8 cellular contexts compared by ENCODE assay signal in the genomic region with DNA sequence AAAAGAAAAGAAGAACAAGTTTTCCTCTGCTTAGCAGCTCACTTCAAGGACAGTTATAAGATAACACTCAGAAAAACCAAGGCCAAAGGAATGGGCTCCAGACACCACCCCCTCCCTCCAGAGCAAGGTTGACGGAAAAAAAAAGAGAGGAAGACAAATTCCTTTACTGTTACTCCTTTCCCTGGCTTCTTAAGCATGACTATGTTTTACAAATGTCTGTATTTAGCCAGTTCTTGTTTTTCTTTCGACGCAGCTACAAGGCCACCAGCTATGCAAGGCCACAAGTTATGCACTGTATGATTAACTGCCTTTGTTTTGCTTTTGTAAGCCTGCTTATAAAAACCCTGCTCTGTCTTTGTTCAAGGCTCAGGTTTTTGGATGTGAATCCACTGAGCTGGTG. TPM values are rescaled to one million over a fixed set of nuclear protein-coding genes. Genes with fewer than 3 reads are reported as not detected.
DNase-seq lines count a peak whose midpoint lies in the region; FAIRE-seq and TF ChIP-seq lines count a peak whose summit lies in the region.
"Not testable (repeated sequence)": the region's sequence is repeated elsewhere in the genome, so short reads cannot be mapped to it uniquely, and the experiment has no call there.

No MANE protein-coding gene starts in this region.

- H3K4me2 ChIP-seq in GM23248 (ENCODE audit: unreplicated experiment) (peak overlapping the region; percentile 51), H1 (ENCODE audit: insufficient read depth in 1 of 2, low read depth in 2 of 2, low read length in 2 of 2) (peak overlapping the region; percentile 38 to 58; a peak in 2 of 4 replicates), hepatocyte (peak overlapping the region; percentile 55)

- peaks cover 20% of the 10 kb centered on the region for H3F3A ChIP-seq in GM23248 (ENCODE audit: insufficient read depth)

- H3K4me1 ChIP-seq in GM23248 (ENCODE audit: insufficient read depth) (peaks cover 24% of the 10 kb centered on the region), H1 (replicated peaks in 1 of 4; ENCODE audit: control insufficient read depth in 3 of 4, insufficient read depth in 4 of 4, low read length in 3 of 4) (peaks cover 5 to 14% (median 12%) of the 10 kb centered on the region in 4 experiments; a peak in 6 of 7 replicates)
- not testable (repeated sequence) for H3K4me1 ChIP-seq in hepatocyte (ENCODE audit: insufficient read depth)

- POLR2A ChIA-PET in H1 (lab: Charles Lee; ENCODE audit: partially characterized antibody): interaction anchor here (0.7 to 1.1 kb wide), 2 partner anchors 9 to 10 kb away, joined by 3 to 4 read pairs; no protein-coding TSS in a partner anchor

- not testable (repeated sequence) for H3K27me3 ChIP-seq in GM23248 (replicated peaks; ENCODE audit: insufficient read depth); H1 (replicated peaks in 1 of 4; ENCODE audit: control insufficient read depth in 3 of 4, extremely low read depth in 1 of 4, insufficient read depth in 3 of 4, low read length in 3 of 4); hepatocyte

- not testable (repeated sequence) for H2BK15ac ChIP-seq in H1 (ENCODE audit: low read length)

- H3K14ac ChIP-seq in H1 (ENCODE audit: insufficient read length): not testable (repeated sequence)

- not testable (repeated sequence) for H3K23me2 ChIP-seq in H1 (ENCODE audit: low read depth, low read length)

- not testable (repeated sequence) for H4K20me1 ChIP-seq in GM23248 (ENCODE audit: insufficient read depth); H1 (replicated peaks in 1 of 2; ENCODE audit: control insufficient read depth in 1 of 2, insufficient read depth in 2 of 2, low read length in 2 of 2); hepatocyte (ENCODE audit: insufficient read depth, poor library complexity, severe bottlenecking)

- H3K79me2 ChIP-seq in GM23248 (ENCODE audit: insufficient read depth); H1 (ENCODE audit: control insufficient read depth in 1 of 2, insufficient read depth in 2 of 2, low read length in 2 of 2); hepatocyte: not testable (repeated sequence)

- not testable (repeated sequence) for H4K91ac ChIP-seq in H1 (replicated peaks; ENCODE audit: insufficient read length, low read length)

- not testable (repeated sequence) for H2AK5ac ChIP-seq in H1 (ENCODE audit: low read depth, low read length)

- peak overlapping the region; percentile 2; the same call in 1 of the 2 replicates for H2BK20ac ChIP-seq in H1 (ENCODE audit: low read length)

- peak overlapping the region; percentile 56 for H3K9ac ChIP-seq in GM23248
- not testable (repeated sequence) for H3K9ac ChIP-seq in H1 (replicated peaks in 1 of 4; ENCODE audit: extremely low read depth in 1 of 4, low read depth in 3 of 4, low read length in 3 of 4)

- H4K5ac ChIP-seq in H1 (ENCODE audit: insufficient read length, low read depth, low read length): peak overlapping the region; percentile 43

- not testable (repeated sequence) for H3K36me3 ChIP-seq in GM23248 (ENCODE audit: low read depth); H1 (ENCODE audit: control insufficient read depth in 2 of 4, insufficient read depth in 4 of 4, low read length in 3 of 4); hepatocyte (replicated peaks; ENCODE audit: insufficient read depth, low read depth)

- H3K9me2 ChIP-seq in GM23248 (ENCODE audit: insufficient read depth); hepatocyte (replicated peaks; ENCODE audit: insufficient read depth): not testable (repeated sequence)

- H3K27ac ChIP-seq in GM23248: peak overlapping the region; percentile 80
- peak overlapping the region; percentile 81 for H3K27ac ChIP-seq in H1 (ENCODE audit: low read depth, low read length)
- H3K27ac ChIP-seq in hepatocyte: peak overlapping the region; percentile 99

- not testable (repeated sequence) for TF ChIP-seq POLR2A in H1 (IDR thresholded peaks at IDR 0.05; ENCODE audit: control extremely low read depth in 1 of 2, low read depth in 2 of 2, low read length in 2 of 2)

- not testable (repeated sequence) for H3K36me3 Mint-ChIP-seq in nephron (ENCODE audit: low read depth)

- H3K56ac ChIP-seq in H1 (replicated peaks; ENCODE audit: insufficient read length, low read depth, low read length): not testable (repeated sequence)

- WGBS in GM23248 (ENCODE audit: low coverage in 1 of 2, low lambda C conversion rate in 2 of 2, missing lambda C conversion rate in 2 of 2), 2 experiments: 0% methylated on average over 3 of the region's 3 CpGs
- 57% methylated on average over 3 of the region's 3 CpGs; no CpG with 5 or more reads in 1 of the 2 experiments for WGBS in H1 (ENCODE audit: extremely low coverage in 1 of 2, insufficient coverage in 1 of 2, insufficient read length in 1 of 2, insufficient replicate concordance in 2 of 2, low coverage in 1 of 2, low lambda C conversion rate in 2 of 2, missing lambda C conversion rate in 1 of 2), 2 experiments
- 26% methylated on average over 3 of the region's 3 CpGs for WGBS in hepatocyte (ENCODE audit: low lambda C conversion rate, missing lambda C conversion rate)

- TF ChIP-seq CTCF in AG09309 (IDR thresholded peaks at IDR 0.05; ENCODE audit: control insufficient read depth, insufficient read depth, low read depth, low read length, missing control alignments); H1 (IDR thresholded peaks at IDR 0.05; ENCODE audit: control extremely low read depth in 1 of 3, insufficient read depth in 1 of 3, low read depth in 1 of 3, low read length in 3 of 3); hepatocyte (IDR thresholded peaks at IDR 0.05; ENCODE audit: poor library complexity); nephron (IDR thresholded peaks at IDR 0.05; ENCODE audit: unreplicated experiment in 3 of 3): not testable (repeated sequence)

- peak overlapping the region; percentile 96 to 99 (median 97) for H3K27ac Mint-ChIP-seq in nephron

- TF ChIP-seq RAD21 in H1 (IDR thresholded peaks at IDR 0.05 in 1 of 2, conservative IDR thresholded peaks at IDR 0.05 in 1 of 2; ENCODE audit: low read depth in 2 of 2, low read length in 2 of 2): not testable (repeated sequence)

- not testable (repeated sequence) for H3K4ac ChIP-seq in H1 (replicated peaks; ENCODE audit: insufficient read length, low read depth, low read length)

- peak overlapping the region; percentile 51 for H2AFZ ChIP-seq in GM23248
- peak overlapping the region; percentile 3; the same call in 1 of the 2 replicates for H2AFZ ChIP-seq in H1 (ENCODE audit: low read length)
- peak overlapping the region; percentile 43 for H2AFZ ChIP-seq in hepatocyte

- H3K4me3 ChIP-seq in AG09309 (ENCODE audit: control insufficient read depth, low read depth, low read length); GM23248; H1 (ENCODE audit: extremely low read depth in 1 of 4, insufficient read depth in 2 of 4, low read depth in 3 of 4, low read length in 4 of 4); hepatocyte: not testable (repeated sequence)

- peak overlapping the region; percentile 62; the same call in 1 of the 2 replicates for H2BK5ac ChIP-seq in H1 (ENCODE audit: low read depth, low read length)

- peak overlapping the region; percentile 88; the same call in 1 of the 2 replicates for H3K18ac ChIP-seq in H1 (ENCODE audit: extremely low read depth, low read length)

- not testable (repeated sequence) for H3K9me3 Mint-ChIP-seq in nephron

- H2BK120ac ChIP-seq in H1 (replicated peaks; ENCODE audit: low read depth, low read length): not testable (repeated sequence)

- peak overlapping the region; percentile 97; the same call in 1 of the 2 replicates for H2BK12ac ChIP-seq in H1 (ENCODE audit: low read depth, low read length)

- H3K4me3 Mint-ChIP-seq in nephron: not testable (repeated sequence)

- not testable (repeated sequence) for H4K8ac ChIP-seq in H1 (ENCODE audit: extremely low read depth, insufficient read depth, low read length)

- TF ChIP-seq EP300 in H1 (IDR thresholded peaks at IDR 0.05; ENCODE audit: borderline replicate concordance in 1 of 2, low read depth in 2 of 2, low read length in 2 of 2): not testable (repeated sequence)

- not testable (repeated sequence) for H3K23ac ChIP-seq in H1 (ENCODE audit: insufficient read length)

- FAIRE-seq in H1 (lab: Jason Lieb, UNC): not testable (repeated sequence)

- H3K4me1 Mint-ChIP-seq in nephron: peaks cover 20% of the 10 kb centered on the region

- H3K79me1 ChIP-seq in H1 (ENCODE audit: low read depth, low read length): not testable (repeated sequence)

- peak; percentile 72 for DNase-seq in AG09309 (ENCODE audit: low read depth)
- DNase-seq in GM23248: peak; percentile 85
- peak; percentile 7 for DNase-seq in NCI-H226
- DNase-seq in amniotic epithelial cell (ENCODE audit: low read depth): peak; percentile 93
- DNase-seq in H1 (ENCODE audit: low read depth in 1 of 2, low spot score in 2 of 2): not testable (repeated sequence)
- peak; percentile 56 for DNase-seq in hepatocyte (ENCODE audit: low spot score)
- DNase-seq in stromal cell of bone marrow (ENCODE audit: low read depth): peak; percentile 65

- CTCF ChIA-PET in H1 (lab: Charles Lee; ENCODE audit: partially characterized antibody): interaction anchor here (0.6 to 1.7 kb wide), 4 partner anchors 39 to 225 kb away, joined by 3 to 6 read pairs (median 3); no protein-coding TSS in a partner anchor

- in situ Hi-C loops in GM23248 (cut with MboI): not testable (repeated sequence)

- H3K27me3 Mint-ChIP-seq in nephron (ENCODE audit: low read depth): peaks cover 18% of the 10 kb centered on the region

- not testable (repeated sequence) for H3K9me3 ChIP-seq in GM23248 (ENCODE audit: low read depth); H1 (ENCODE audit: insufficient read depth in 2 of 2, low read depth in 1 of 2, low read length in 1 of 2); hepatocyte (ENCODE audit: low read depth)

RNA-seq across cellular contexts. Expression of a gene that starts 15.0 kb away (rescaled TPM):
- 65.3 and 67.3 TPM in 2 replicates for total RNA-seq in GM23248 (2014; rRNA removed; shearing (Covaris generic))
- polyA plus RNA-seq in GM23248 (2016; fragmentation: Nextera tagmentation; extraction: Ambion mirVana) (54.2 and 54.9 TPM in 2 replicates), H1 (2011; rRNA removed) (9.4 and 12.5 TPM in 2 replicates), hepatocyte (7.5 and 9.7 TPM in 2 replicates)
- total RNA-seq in H1 (2021; fragmentation: NEBNext Ultra II Directional; extraction: Animal tissue kit (Norgen Biotek cat#: 25700)): 36.8 and 37.3 TPM in 2 replicates
- 10.6 TPM for polyA plus RNA-seq in H1 (2011; cell fraction: cytosol; rRNA removed)
- 18.0 TPM for polyA plus RNA-seq in H1 (2011; cell fraction: nucleus; rRNA removed)
- polyA plus RNA-seq in H1 (2012, experiment 1 of 2): 16.0 to 24.7 TPM (median 18.6 TPM) in 4 replicates
- polyA plus RNA-seq in H1 (2012, experiment 2 of 2): 2.1 TPM
- 24.4 TPM for polyA plus RNA-seq in H1 (2013, experiment 1 of 2)
- polyA plus RNA-seq in H1 (2013, experiment 2 of 2): 20.8 TPM
- 33.9 and 45.6 TPM in 2 replicates for polyA minus RNA-seq in H1 (2011; rRNA and poly(A)+ RNA removed)
- 16.4 TPM for polyA minus RNA-seq in H1 (2011; cell fraction: cytosol; rRNA and poly(A)+ RNA removed)
- polyA minus RNA-seq in H1 (2011; cell fraction: nucleus; rRNA and poly(A)+ RNA removed): 41.2 TPM
- total RNA-seq in hepatocyte: 23.1 and 24.7 TPM in 2 replicates

RNA-seq across cellular contexts. Expression of a gene that starts 28.1 kb away (rescaled TPM):
- 8.3 and 18.3 TPM in 2 replicates for total RNA-seq in GM23248 (2014; rRNA removed; shearing (Covaris generic))
- polyA plus RNA-seq in GM23248 (2016; fragmentation: Nextera tagmentation; extraction: Ambion mirVana) (10.7 and 12.4 TPM in 2 replicates), H1 (2011; rRNA removed) (16.2 and 17.0 TPM in 2 replicates), hepatocyte (10.4 and 11.4 TPM in 2 replicates)
- total RNA-seq in H1 (2021; fragmentation: NEBNext Ultra II Directional; extraction: Animal tissue kit (Norgen Biotek cat#: 25700)): 7.5 and 8.3 TPM in 2 replicates
- polyA plus RNA-seq in H1 (2011; cell fraction: cytosol; rRNA removed): 13.6 TPM
- 13.9 TPM for polyA plus RNA-seq in H1 (2011; cell fraction: nucleus; rRNA removed)
- polyA plus RNA-seq in H1 (2012, experiment 1 of 2): 8.6 to 10.1 TPM (median 9.8 TPM) in 4 replicates
- polyA plus RNA-seq in H1 (2012, experiment 2 of 2): 13.8 TPM
- 6.9 TPM for polyA plus RNA-seq in H1 (2013, experiment 1 of 2)
- polyA plus RNA-seq in H1 (2013, experiment 2 of 2): 6.4 TPM
- polyA minus RNA-seq in H1 (2011; rRNA and poly(A)+ RNA removed): 7.0 and 8.7 TPM in 2 replicates
- polyA minus RNA-seq in H1 (2011; cell fraction: cytosol; rRNA and poly(A)+ RNA removed): 3.7 TPM
- polyA minus RNA-seq in H1 (2011; cell fraction: nucleus; rRNA and poly(A)+ RNA removed): 15.0 TPM
- 9.6 and 14.8 TPM in 2 replicates for total RNA-seq in hepatocyte

RNA-seq across cellular contexts. Expression of a gene that starts 49.4 kb away (rescaled TPM):
- total RNA-seq in GM23248 (2014; rRNA removed; shearing (Covaris generic)): 59.3 and 64.9 TPM in 2 replicates
- polyA plus RNA-seq in GM23248 (2016; fragmentation: Nextera tagmentation; extraction: Ambion mirVana): 85.9 and 88.3 TPM in 2 replicates
- total RNA-seq in H1 (2021; fragmentation: NEBNext Ultra II Directional; extraction: Animal tissue kit (Norgen Biotek cat#: 25700)): 84.6 and 89.8 TPM in 2 replicates
- polyA plus RNA-seq in H1 (2011; rRNA removed): 25.8 and 35.2 TPM in 2 replicates
- 50.7 TPM for polyA plus RNA-seq in H1 (2011; cell fraction: cytosol; rRNA removed)
- 22.9 TPM for polyA plus RNA-seq in H1 (2011; cell fraction: nucleus; rRNA removed)
- 54.7 to 75.5 TPM (median 65.5 TPM) in 4 replicates for polyA plus RNA-seq in H1 (2012, experiment 1 of 2)
- polyA plus RNA-seq in H1 (2012, experiment 2 of 2): 15.6 TPM
- 239 TPM for polyA plus RNA-seq in H1 (2013, experiment 1 of 2)
- 353 TPM for polyA plus RNA-seq in H1 (2013, experiment 2 of 2)
- 17.4 and 17.5 TPM in 2 replicates for polyA minus RNA-seq in H1 (2011; rRNA and poly(A)+ RNA removed)
- polyA minus RNA-seq in H1 (2011; cell fraction: cytosol; rRNA and poly(A)+ RNA removed): 77.8 TPM
- polyA minus RNA-seq in H1 (2011; cell fraction: nucleus; rRNA and poly(A)+ RNA removed): 26.3 TPM
- 81.0 and 89.5 TPM in 2 replicates for total RNA-seq in hepatocyte
- 86.2 and 91.1 TPM in 2 replicates for polyA plus RNA-seq in hepatocyte

RNA-seq across cellular contexts. Expression of a gene that starts 50.5 kb away (rescaled TPM):
- total RNA-seq in GM23248 (2014; rRNA removed; shearing (Covaris generic)): 53.2 and 68.6 TPM in 2 replicates
- polyA plus RNA-seq in GM23248 (2016; fragmentation: Nextera tagmentation; extraction: Ambion mirVana) (100 and 101 TPM in 2 replicates), H1 (2011; rRNA removed) (38.0 and 76.1 TPM in 2 replicates), hepatocyte (58.6 and 67.5 TPM in 2 replicates)
- 97.3 and 98.3 TPM in 2 replicates for total RNA-seq in H1 (2021; fragmentation: NEBNext Ultra II Directional; extraction: Animal tissue kit (Norgen Biotek cat#: 25700))
- polyA plus RNA-seq in H1 (2011; cell fraction: cytosol; rRNA removed): 83.5 TPM
- polyA plus RNA-seq in H1 (2011; cell fraction: nucleus; rRNA removed): 9.1 TPM
- polyA plus RNA-seq in H1 (2012, experiment 1 of 2): 46.7 to 87.4 TPM (median 54.3 TPM) in 4 replicates
- 24.8 TPM for polyA plus RNA-seq in H1 (2012, experiment 2 of 2)
- polyA plus RNA-seq in H1 (2013, experiment 1 of 2): 82.2 TPM
- 87.4 TPM for polyA plus RNA-seq in H1 (2013, experiment 2 of 2)
- polyA minus RNA-seq in H1 (2011; rRNA and poly(A)+ RNA removed): 48.4 and 57.5 TPM in 2 replicates
- 63.6 TPM for polyA minus RNA-seq in H1 (2011; cell fraction: cytosol; rRNA and poly(A)+ RNA removed)
- polyA minus RNA-seq in H1 (2011; cell fraction: nucleus; rRNA and poly(A)+ RNA removed): 46.1 TPM
- 73.9 and 80.2 TPM in 2 replicates for total RNA-seq in hepatocyte
